ENCODE assay signal across 1 cellular context in genomic region chr20:63574156-63574828, GRCh38.
TF ChIP-seq lines count a peak whose summit lies in the region.

HELZ2 (minus strand) TSS chr20:63574239; CDS start chr20:63572385, 1,854 bp downstream.

TF ChIP-seq in HepG2, 621 proteins besides CTCF, POLR2A, EP300 and RAD21 (continued from another document and continues in another):
- TF ChIP-seq ZNF75D (CRISPR knock-in tag; IDR thresholded peaks at IDR 0.05; ENCODE audit: borderline replicate concordance) (no peak), RNF2 (conservative IDR thresholded peaks at IDR 0.05; ENCODE audit: low read depth) (0 out of 2 replicates have a peak, but pooled peaks have one; percentile 19), ZNF275 (CRISPR knock-in tag; IDR thresholded peaks at IDR 0.05; ENCODE audit: borderline replicate concordance) (peak; percentile 58; the same call in 1 of the 2 replicates), ZNF687 (CRISPR knock-in tag; IDR thresholded peaks at IDR 0.05) (peak; percentile 45), ZFYVE20 (CRISPR knock-in tag; IDR thresholded peaks at IDR 0.05; ENCODE audit: borderline replicate concordance, low read depth) (no peak), ZNF350 (CRISPR knock-in tag; IDR thresholded peaks at IDR 0.05; ENCODE audit: borderline replicate concordance, low read depth) (0 out of 2 replicates have a peak, but pooled peaks have one; percentile 45), MED1 (CRISPR knock-in tag; IDR thresholded peaks at IDR 0.05) (peak; percentile 65), TAF15 (IDR thresholded peaks at IDR 0.05; ENCODE audit: low read depth, low read length, poor library complexity, severe bottlenecking) (no peak), TP53 (CRISPR knock-in tag; conservative IDR thresholded peaks at IDR 0.05) (peak; percentile 79; the same call in 1 of the 2 replicates), ZNF138 (CRISPR knock-in tag; IDR thresholded peaks at IDR 0.05; ENCODE audit: low read depth) (no peak), ZNF296 (CRISPR knock-in tag; conservative IDR thresholded peaks at IDR 0.05) (peak; percentile 89), POLR2G (IDR thresholded peaks at IDR 0.05; ENCODE audit: low read depth, low read length) (peak; percentile 65), ZMAT5 (CRISPR knock-in tag; IDR thresholded peaks at IDR 0.05; ENCODE audit: borderline replicate concordance, low read depth) (no peak), ZNF543 (CRISPR knock-in tag; IDR thresholded peaks at IDR 0.05) (peak; percentile 19; the same call in 1 of the 2 replicates), ZBTB38 (CRISPR knock-in tag; IDR thresholded peaks at IDR 0.05) (peak; percentile 68; the same call in 1 of the 2 replicates), KDM3A (CRISPR knock-in tag; IDR thresholded peaks at IDR 0.05; ENCODE audit: low read depth) (peak; percentile 33; the same call in 1 of the 2 replicates), MNT (IDR thresholded peaks at IDR 0.05) (no peak), KDM2A (CRISPR knock-in tag; IDR thresholded peaks at IDR 0.05; ENCODE audit: borderline replicate concordance, low read depth) (peak; percentile 40; the same call in 1 of the 2 replicates), MTA3 (CRISPR knock-in tag; IDR thresholded peaks at IDR 0.05) (no peak), KLF13 (CRISPR knock-in tag; IDR thresholded peaks at IDR 0.05) (no peak), ZNF260 (CRISPR knock-in tag; IDR thresholded peaks at IDR 0.05; ENCODE audit: borderline replicate concordance, low read depth) (no peak), ZNF549 (CRISPR knock-in tag; IDR thresholded peaks at IDR 0.05) (0 out of 2 replicates have a peak, but pooled peaks have one; percentile 40), ELF3 (CRISPR knock-in tag; IDR thresholded peaks at IDR 0.05) (0 out of 2 replicates have a peak, but pooled peaks have one; percentile 46), NFAT5 (CRISPR knock-in tag; IDR thresholded peaks at IDR 0.05) (peak; percentile 60; the same call in 1 of the 2 replicates), ZNF468 (CRISPR knock-in tag; IDR thresholded peaks at IDR 0.05) (no peak), U2AF2 (IDR thresholded peaks at IDR 0.05; ENCODE audit: low read depth, low read length) (no peak), XRCC5 (optimal IDR thresholded peaks at IDR 0.05; ENCODE audit: low read length) (peak; percentile 55), ATAD3A (CRISPR knock-in tag; IDR thresholded peaks at IDR 0.05) (no peak), LBX2 (CRISPR knock-in tag; IDR thresholded peaks at IDR 0.05; ENCODE audit: borderline replicate concordance) (peak; percentile 28; the same call in 1 of the 2 replicates), ZNF232 (CRISPR knock-in tag; IDR thresholded peaks at IDR 0.05; ENCODE audit: borderline replicate concordance) (peak; percentile 66; the same call in 1 of the 2 replicates), SNAPC5 (CRISPR knock-in tag; IDR thresholded peaks at IDR 0.05; ENCODE audit: borderline replicate concordance) (peak; percentile 55; the same call in 1 of the 2 replicates), HNRNPL (IDR thresholded peaks at IDR 0.05; ENCODE audit: low read depth, low read length) (0 out of 2 replicates have a peak, but pooled peaks have one; percentile 75), KDM5B (CRISPR knock-in tag; IDR thresholded peaks at IDR 0.05; ENCODE audit: borderline replicate concordance) (0 out of 2 replicates have a peak, but pooled peaks have one; percentile 22), JUND (CRISPR knock-in tag; IDR thresholded peaks at IDR 0.05) (peak; percentile 55; the same call in 1 of the 2 replicates), ETV6 (CRISPR knock-in tag; conservative IDR thresholded peaks at IDR 0.05) (peak; percentile 57; the same call in 1 of the 2 replicates), MXD1 (CRISPR knock-in tag; IDR thresholded peaks at IDR 0.05) (peak; percentile 86), STAG1 (CRISPR knock-in tag; IDR thresholded peaks at IDR 0.05) (no peak), CBX1 (IDR thresholded peaks at IDR 0.05; ENCODE audit: low read depth) (no peak), RBFOX2 (IDR thresholded peaks at IDR 0.05; ENCODE audit: low read depth, low read length) (peak; percentile 65; the same call in 1 of the 2 replicates), ZNF883 (CRISPR knock-in tag; IDR thresholded peaks at IDR 0.05; ENCODE audit: not compliant biosample characterization) (peak; percentile 52), RXRA (CRISPR knock-in tag; IDR thresholded peaks at IDR 0.05) (peak; percentile 67; the same call in 1 of the 2 replicates), MBD4 (IDR thresholded peaks at IDR 0.05; ENCODE audit: borderline replicate concordance, low read length) (no peak), ZNF367 (CRISPR knock-in tag; IDR thresholded peaks at IDR 0.05; ENCODE audit: borderline replicate concordance) (peak; percentile 37; the same call in 1 of the 2 replicates), NRL (CRISPR knock-in tag; IDR thresholded peaks at IDR 0.05; ENCODE audit: borderline replicate concordance) (peak; percentile 97), FOSL2 (CRISPR knock-in tag; IDR thresholded peaks at IDR 0.05) (peak; percentile 28), ZNF354B (CRISPR knock-in tag; IDR thresholded peaks at IDR 0.05) (0 out of 2 replicates have a peak, but pooled peaks have one; percentile 71), CREB1 (IDR thresholded peaks at IDR 0.05) (no peak), CREB1 (CRISPR knock-in tag; IDR thresholded peaks at IDR 0.05) (no peak), PAF1 (CRISPR knock-in tag; IDR thresholded peaks at IDR 0.05) (no peak), ZFP91 (CRISPR knock-in tag; IDR thresholded peaks at IDR 0.05; ENCODE audit: borderline replicate concordance) (peak; percentile 47; the same call in 1 of the 2 replicates), KLF9 (CRISPR knock-in tag; IDR thresholded peaks at IDR 0.05; ENCODE audit: low read depth) (no peak)
